In genomic region chr7:106424476-106425016, GRCh38 we compare ENCODE assay signal across 9 cellular contexts.
DNase-seq lines count a peak whose midpoint lies in the region; ATAC-seq and TF ChIP-seq lines count a peak whose summit lies in the region.
"Had no signal": no experiment of that assay in that cellular context is flagged by ENCODE, and none has a peak within 500 bp of the region (broad histone marks: within the 10 kb centered on the region; RNA-seq: fewer than 3 reads in every experiment).

No MANE protein-coding gene starts in this region.

- POLR2A ChIA-PET in WTC11 (lab: Charles Lee) = no interaction called here

- peak overlapping the region in 1 of 2 experiments; percentile 5 for H3K14ac ChIP-seq in mesenchymal stem cell (ENCODE audit: low read length in 2 of 2)

- H3K27me3 Mint-ChIP-seq in WTC11 (ENCODE audit: low read depth) = no peaks in the 10 kb centered on the region; the same call in 1 of the 2 replicates

- no peaks in the 10 kb centered on the region for H3K36me3 Mint-ChIP-seq in WTC11

- H2BK15ac ChIP-seq in mesenchymal stem cell (ENCODE audit: low read depth, poor library complexity, severe bottlenecking) = peak overlapping the region; percentile 88

- H3K27ac ChIP-seq in heart right ventricle (peak overlapping the region in 6 of 10 donors; percentile 4 to 93 (median 54)), adipose tissue (ENCODE audit: low read depth, low read length) (peak overlapping the region; percentile 44), mesenchymal stem cell (ENCODE audit: low read length, poor library complexity, severe bottlenecking) (peak overlapping the region; percentile 71), transverse colon (peak overlapping the region; percentile 35 to 59 (median 55))

- no peak overlapping the region for H2AFZ ChIP-seq in mesenchymal stem cell (ENCODE audit: low read depth, low read length)

- H3K23ac ChIP-seq in mesenchymal stem cell (ENCODE audit: low read length in 2 of 2) = no peak overlapping the region

- H3K18ac ChIP-seq in mesenchymal stem cell (ENCODE audit: low read depth in 1 of 2, low read length in 2 of 2) = peak overlapping the region; percentile 25 to 94

- TF ChIP-seq CTCF in heart right ventricle (IDR thresholded peaks at IDR 0.05) (no peak), transverse colon (IDR thresholded peaks at IDR 0.05) (no peak), GM10266 (IDR thresholded peaks at IDR 0.05; ENCODE audit: control insufficient read depth, insufficient read depth, low read depth, missing control alignments) (no peak), WTC11 (IDR thresholded peaks at IDR 0.05) (no peak)

- H3K9ac ChIP-seq in mesenchymal stem cell (ENCODE audit: low read length) = peak overlapping the region; percentile 45

- intact Hi-C loops in heart right ventricle (cut with DNase I) (loop anchor here in 2 of 10 donors (5.0 to 10.0 kb wide), 2 partner anchors 137 to 140 kb away; partner anchors contain the start of gene NAMPT (in 1 of the 2)), left ventricle myocardium superior (cut with micrococcal nuclease) (no loop called here), transverse colon (cut with DNase I; ENCODE audit: low total_unique reads) (no loop called here)

- H2BK12ac ChIP-seq in mesenchymal stem cell (ENCODE audit: low read length in 2 of 2) = peak overlapping the region; percentile 84 to 97

- CTCF ChIA-PET in WTC11 (lab: Charles Lee) = interaction anchor here (1.4 kb wide), 1 partner anchor 248 kb away, joined by 3 read pairs; no protein-coding TSS in a partner anchor

- DNase-seq in heart right ventricle (no peak), left ventricle myocardium superior (no peak), mesenchymal stem cell (no peak), transverse colon (no peak), GM10266 (ENCODE audit: extremely low spot score) (no peak), WTC11 (ENCODE audit: low spot score) (no peak), DMS79 treated with DMSO at 0.1 percent for 48 hours (lab: John Stamatoyannopoulos, UW) (no peak)
- DNase-seq: NCI-H1694 had no signal

- no peaks in the 10 kb centered on the region for H3K36me3 ChIP-seq in heart right ventricle
- H3K36me3 ChIP-seq in mesenchymal stem cell (ENCODE audit: control insufficient read depth in 1 of 2, insufficient read depth in 2 of 2, low read depth in 1 of 2, low read length in 2 of 2) = no peaks in the 10 kb centered on the region
- H3K36me3 ChIP-seq in transverse colon = no peaks in the 10 kb centered on the region

- H2BK5ac ChIP-seq in mesenchymal stem cell (ENCODE audit: low read depth, low read length, poor library complexity, severe bottlenecking) = no peak overlapping the region

- no peak overlapping the region for H3K4me3 Mint-ChIP-seq in WTC11

- no peaks in the 10 kb centered on the region; the same call in 1 of the 2 replicates for H3K9me3 Mint-ChIP-seq in WTC11

- 39 to 48% methylated on average over 1 of the region's 1 CpG for WGBS in heart right ventricle, 2 donors
- 0 to 26% (median 3%) methylated on average over 1 of the region's 1 CpG for WGBS in adipose tissue, 3 donors
- no CpG with 5 or more reads among the region's 1 CpG for WGBS in mesenchymal stem cell
- WGBS in transverse colon (ENCODE audit: low coverage in 1 of 2), 2 donors = 3% methylated on average over 1 of the region's 1 CpG; no CpG with 5 or more reads in 1 of the 2 donors

- H3K4me1 Mint-ChIP-seq in WTC11 = peaks cover 5% of the 10 kb centered on the region

- H3K79me1 ChIP-seq in mesenchymal stem cell (replicated peaks; ENCODE audit: low read length, poor library complexity, severe bottlenecking) = no peaks in the 10 kb centered on the region

- H3K4me1 ChIP-seq in heart right ventricle (peaks cover 0 to 61% (median 27%) of the 10 kb centered on the region in 9 donors), mesenchymal stem cell (ENCODE audit: control insufficient read depth, insufficient read depth, low read depth, low read length) (peaks cover 13% of the 10 kb centered on the region), transverse colon (peaks cover 11 to 34% (median 21%) of the 10 kb centered on the region in 4 donors)

- peak overlapping the region; percentile 67 for H4K91ac ChIP-seq in mesenchymal stem cell (ENCODE audit: low read length)

- ATAC-seq in heart right ventricle (no peak), left ventricle myocardium superior (no peak), WTC11 (no peak)

- no peak for TF ChIP-seq EP300 in transverse colon (IDR thresholded peaks at IDR 0.05; ENCODE audit: low read depth)

- H3K27me3 ChIP-seq in heart right ventricle (no peaks in the 10 kb centered on the region), mesenchymal stem cell (ENCODE audit: control insufficient read depth in 1 of 2, insufficient read depth in 1 of 2, low read length in 2 of 2) (no peaks in the 10 kb centered on the region), transverse colon (no peaks in the 10 kb centered on the region)

- no peaks in the 10 kb centered on the region for H3K9me3 ChIP-seq in heart right ventricle
- no peaks in the 10 kb centered on the region for H3K9me3 ChIP-seq in mesenchymal stem cell (ENCODE audit: control insufficient read depth, low read length)
- H3K9me3 ChIP-seq in transverse colon = no peaks in the 10 kb centered on the region

- in situ Hi-C loops in transverse colon (cut with MboI; ENCODE audit: low pct_ligation_motif_present in 1 of 4, low pct_unique_long_range_greater_than_20kb in 1 of 4, low sequenced_read_pairs in 3 of 4) = no loop called here

- no peak overlapping the region for H3K4me2 ChIP-seq in mesenchymal stem cell (ENCODE audit: low read length, poor library complexity, severe bottlenecking)

- peak overlapping the region; percentile 91 for H4K8ac ChIP-seq in mesenchymal stem cell (ENCODE audit: low read length)

- H2BK120ac ChIP-seq in mesenchymal stem cell (ENCODE audit: low read depth, low read length) = peak overlapping the region; percentile 61

- H3K27ac Mint-ChIP-seq in WTC11 = no peak overlapping the region

- H3K4ac ChIP-seq in mesenchymal stem cell (ENCODE audit: low read depth in 1 of 2, low read length in 2 of 2) = peak overlapping the region; percentile 10 to 42

- TF ChIP-seq POLR2A in transverse colon (IDR thresholded peaks at IDR 0.05) = no peak

- H2AK5ac ChIP-seq in mesenchymal stem cell (ENCODE audit: low read length, severe bottlenecking) = peak overlapping the region; percentile 33

- no peak overlapping the region for H3K4me3 ChIP-seq in heart right ventricle
- no peak overlapping the region for H3K4me3 ChIP-seq in mesenchymal stem cell (ENCODE audit: insufficient read depth in 1 of 2, low read depth in 1 of 2, low read length in 2 of 2)
- no peak overlapping the region for H3K4me3 ChIP-seq in transverse colon

TF ChIP-seq in WTC11, 78 proteins besides CTCF, POLR2A, EP300 and RAD21 (continues in another document):
- TF ChIP-seq ZNF671 (CRISPR knock-in tag; IDR thresholded peaks at IDR 0.05) (no peak), FOXJ3 (CRISPR knock-in tag; IDR thresholded peaks at IDR 0.05; ENCODE audit: borderline replicate concordance) (no peak), NFATC4 (CRISPR knock-in tag; IDR thresholded peaks at IDR 0.05) (no peak), ELF4 (CRISPR knock-in tag; IDR thresholded peaks at IDR 0.05; ENCODE audit: low read depth) (no peak), EMX1 (CRISPR knock-in tag; IDR thresholded peaks at IDR 0.05) (no peak), FOXP4 (CRISPR knock-in tag; IDR thresholded peaks at IDR 0.05) (no peak), ARID4B (CRISPR knock-in tag; IDR thresholded peaks at IDR 0.05; ENCODE audit: borderline replicate concordance) (no peak)
